9 cellular contexts compared by ENCODE assay signal in genomic region chr1:92599184-92599583, GRCh38.
DNase-seq lines count a peak whose midpoint lies in the region; ATAC-seq and TF ChIP-seq lines count a peak whose summit lies in the region.
"Had no signal": no experiment of that assay in that cellular context is flagged by ENCODE, and none has a peak within 500 bp of the region (broad histone marks: within the 10 kb centered on the region; RNA-seq: fewer than 3 reads in every experiment).

No MANE protein-coding gene starts in this region.

- no peaks in the 10 kb centered on the region for H3K4me1 ChIP-seq in CD4-positive, CD25-positive, alpha-beta regulatory T cell (ENCODE audit: control insufficient read depth, insufficient read depth, low read length, poor library complexity, severe bottlenecking)

- no peaks in the 10 kb centered on the region for H3K27me3 ChIP-seq in CD4-positive, CD25-positive, alpha-beta regulatory T cell (ENCODE audit: control insufficient read depth, insufficient read depth, low read length)

- H3K9me3 Mint-ChIP-seq in CD4-positive, CD25-positive, alpha-beta regulatory T cell: no peaks in the 10 kb centered on the region
- H3K9me3 Mint-ChIP-seq in glutamatergic neuron (ENCODE audit: unreplicated experiment): no peaks in the 10 kb centered on the region
- H3K9me3 Mint-ChIP-seq: dendritic cell treated with granulocyte-macrophage colony-stimulating factor and Interleukin-4, amounts not matched to agents 40 ng/mL and 50 ng/mL, for 4 days had no signal

- H3K36me3 Mint-ChIP-seq in CD4-positive, CD25-positive, alpha-beta regulatory T cell: no peaks in the 10 kb centered on the region
- H3K36me3 Mint-ChIP-seq in glutamatergic neuron (ENCODE audit: unreplicated experiment): no peaks in the 10 kb centered on the region

- TF ChIP-seq CTCF in glutamatergic neuron (IDR thresholded peaks at IDR 0.05; ENCODE audit: partially characterized antibody, unreplicated experiment): peak; percentile 23

- no peak overlapping the region for H3K4me3 ChIP-seq in CD4-positive, CD25-positive, alpha-beta regulatory T cell (ENCODE audit: low read depth, low read length)

- H3K4me3 Mint-ChIP-seq in CD4-positive, CD25-positive, alpha-beta regulatory T cell: no peak overlapping the region
- H3K4me3 Mint-ChIP-seq in glutamatergic neuron (ENCODE audit: unreplicated experiment): no peak overlapping the region
- H3K4me3 Mint-ChIP-seq: dendritic cell treated with granulocyte-macrophage colony-stimulating factor and Interleukin-4, amounts not matched to agents 40 ng/mL and 50 ng/mL, for 4 days had no signal

- H3K36me3 ChIP-seq in CD4-positive, CD25-positive, alpha-beta regulatory T cell (ENCODE audit: control insufficient read depth, insufficient read depth, low read length): no peaks in the 10 kb centered on the region

- peaks cover 0 to 6% (median 3%) of the 10 kb centered on the region in 4 donors for H3K4me1 Mint-ChIP-seq in CD4-positive, CD25-positive, alpha-beta regulatory T cell
- H3K4me1 Mint-ChIP-seq in glutamatergic neuron (ENCODE audit: low read depth, unreplicated experiment): no peaks in the 10 kb centered on the region

- no peaks in the 10 kb centered on the region for H3K9me3 ChIP-seq in CD4-positive, CD25-positive, alpha-beta regulatory T cell (ENCODE audit: control insufficient read depth in 2 of 2, low read length in 2 of 2)

- ATAC-seq in CD4-positive, CD25-positive, alpha-beta regulatory T cell (ENCODE audit: low read depth in 2 of 2): peak in 1 of 2 donors; percentile 50
- ATAC-seq in GM21423 (IDR thresholded peaks at IDR 0.05; ENCODE audit: unreplicated experiment) (peak; percentile 51), GM21723 (IDR thresholded peaks at IDR 0.05; ENCODE audit: unreplicated experiment) (no peak)

- peaks cover 9% of the 10 kb centered on the region for H3K27me3 Mint-ChIP-seq in CD4-positive, CD25-positive, alpha-beta regulatory T cell
- no peaks in the 10 kb centered on the region for H3K27me3 Mint-ChIP-seq in glutamatergic neuron (ENCODE audit: unreplicated experiment)
- H3K27me3 Mint-ChIP-seq: dendritic cell treated with granulocyte-macrophage colony-stimulating factor and Interleukin-4, amounts not matched to agents 40 ng/mL and 50 ng/mL, for 4 days had no signal

- DNase-seq in CD4-positive, CD25-positive, alpha-beta regulatory T cell: peak in 2 of 3 donors; percentile 56 to 60
- DNase-seq in RPMI8226 (peak; percentile 10), glutamatergic neuron (no peak), NCI-H1930 (lab: John Stamatoyannopoulos, UW) (no peak), NCI-H1436 treated with DMSO at 0.1 percent for 48 hours (lab: John Stamatoyannopoulos, UW) (no peak), UCSD-AML1 (lab: John Stamatoyannopoulos, UW; ENCODE audit: unreplicated experiment) (no peak)

- no peak overlapping the region for H3K27ac ChIP-seq in CD4-positive, CD25-positive, alpha-beta regulatory T cell (ENCODE audit: insufficient read depth, low read length, poor library complexity, severe bottlenecking)

- H3K27ac Mint-ChIP-seq in CD4-positive, CD25-positive, alpha-beta regulatory T cell: no peak overlapping the region
- no peak overlapping the region for H3K27ac Mint-ChIP-seq in glutamatergic neuron (ENCODE audit: unreplicated experiment)
- H3K27ac Mint-ChIP-seq: dendritic cell treated with granulocyte-macrophage colony-stimulating factor and Interleukin-4, amounts not matched to agents 40 ng/mL and 50 ng/mL, for 4 days had no signal

Comparison
In these comparisons a context has a peak if more than half of its experiments do, and no peak if none do; other contexts are left out.
1. DNase-seq: peak in CD4-positive, CD25-positive, alpha-beta regulatory T cell (2 of 3) and RPMI8226 (single experiment); none in glutamatergic neuron (single experiment), NCI-H1930 (0 of 2), NCI-H1436 treated with DMSO at 0.1 percent for 48 hours (single experiment) and UCSD-AML1 (single experiment).